Comparison of ENCODE assay signal across 9 cellular contexts in genomic region chr17:42460371-42460770, GRCh38. TPM values are rescaled to one million over a fixed set of nuclear protein-coding genes. Genes with fewer than 3 reads are reported as not detected.
A peak's percentile ranks its signal among the peaks of the same experiment; 100 is the strongest.
DNase-seq lines count a peak whose midpoint lies in the region; ATAC-seq and TF ChIP-seq lines count a peak whose summit lies in the region.
"Had no signal": no experiment of that assay in that cellular context is flagged by ENCODE, and none has a peak within 500 bp of the region (broad histone marks: within the 10 kb centered on the region; RNA-seq: fewer than 3 reads in every experiment).

No MANE protein-coding gene starts in this region.

- peaks cover 10% of the 10 kb centered on the region for H3K79me2 ChIP-seq in fibroblast of lung (ENCODE audit: control insufficient read depth, insufficient read depth, low read length)

- in situ Hi-C loops in gastrocnemius medialis (cut with MboI; ENCODE audit: low sequenced_read_pairs in 4 of 4), result no loop called here

- no peak overlapping the region for H2AFZ ChIP-seq in fibroblast of lung (ENCODE audit: low read length)

- H3K9ac ChIP-seq in ES-I3 (ENCODE audit: low read depth, low read length), result 0 out of 2 replicates have a peak overlapping the region, but pooled peaks have one; percentile 6
- no peak overlapping the region for H3K9ac ChIP-seq in fibroblast of lung (ENCODE audit: insufficient read depth, low read length)

- peak; percentile 30 for DNase-seq in RKO (ENCODE audit: low spot score)
- DNase-seq in fibroblast of lung (ENCODE audit: low read depth in 2 of 2), result no peak
- no peak for DNase-seq in gastrocnemius medialis
- DNase-seq in erythroblast (lab: John Stamatoyannopoulos, UW), result no peak
- DNase-seq in NCI-H1930 (lab: John Stamatoyannopoulos, UW), result no peak
- no peak for DNase-seq in posterior cingulate gyrus
- DNase-seq: NCI-H1092 had no signal

- H3K9me3 ChIP-seq in ES-I3 (ENCODE audit: control insufficient read depth, insufficient read depth, low read length) (no peaks in the 10 kb centered on the region), fibroblast of lung (ENCODE audit: control insufficient read depth, insufficient read depth, low read depth, low read length) (no peaks in the 10 kb centered on the region), gastrocnemius medialis (no peaks in the 10 kb centered on the region)

- TF ChIP-seq POLR2A in gastrocnemius medialis (IDR thresholded peaks at IDR 0.05) (peak in 1 of 2 donors; percentile 47), erythroblast (IDR thresholded peaks at IDR 0.05; ENCODE audit: low read length) (no peak)

- H3K27ac ChIP-seq in fibroblast of lung (ENCODE audit: insufficient read depth, low read length), result no peak overlapping the region
- H3K27ac ChIP-seq in gastrocnemius medialis, result peak overlapping the region; percentile 97 to 98 (median 98)

- TF ChIP-seq CTCF in fibroblast of lung (conservative IDR thresholded peaks at IDR 0.05 in 1 of 2, IDR thresholded peaks at IDR 0.05 in 1 of 2; ENCODE audit: low read depth in 1 of 2, low read length in 2 of 2), result no peak
- TF ChIP-seq CTCF in gastrocnemius medialis (IDR thresholded peaks at IDR 0.05 in 4 of 5, conservative IDR thresholded peaks at IDR 0.05 in 1 of 5), result no peak

- no peaks in the 10 kb centered on the region for H4K20me1 ChIP-seq in fibroblast of lung (ENCODE audit: control insufficient read depth, extremely low read depth, insufficient read depth, low read length)

- H3K4me2 ChIP-seq in fibroblast of lung (ENCODE audit: extremely low read depth, insufficient read depth, low read length), result peak overlapping the region; percentile 49

- intact Hi-C loops in gastrocnemius medialis (cut with DNase I; ENCODE audit: low total_unique reads), result loop anchor here (1.0 kb wide), 1 partner anchor 37 kb away; the partner anchor contains the start of gene CAVIN1
- intact Hi-C loops in posterior cingulate gyrus (cut with DNase I), result loop anchor here (1.0 to 10.0 kb wide), 2 partner anchors 33 to 54 kb away; no protein-coding TSS in a partner anchor

- H3K36me3 ChIP-seq in ES-I3 (ENCODE audit: insufficient read depth, low read length) (0 out of 2 replicates have a peak, but pooled peaks cover 3% of the 10 kb centered on the region), fibroblast of lung (ENCODE audit: control insufficient read depth, insufficient read depth, low read length) (no peaks in the 10 kb centered on the region), gastrocnemius medialis (peaks cover 0 to 35% of the 10 kb centered on the region in 2 donors)

- H3K4me1 ChIP-seq in ES-I3 (ENCODE audit: insufficient read depth, low read length) (peaks cover 14% of the 10 kb centered on the region; the same call in 1 of the 2 replicates), fibroblast of lung (ENCODE audit: control insufficient read depth, extremely low read depth, insufficient read depth, low read length) (peaks cover 2% of the 10 kb centered on the region), gastrocnemius medialis (peaks cover 36 to 38% of the 10 kb centered on the region in 2 donors)

- H3K27me3 ChIP-seq in fibroblast of lung (ENCODE audit: control insufficient read depth, insufficient read depth, low read length) (no peaks in the 10 kb centered on the region), gastrocnemius medialis (no peaks in the 10 kb centered on the region)

- ATAC-seq in gastrocnemius medialis, result peak; percentile 20 to 73
- no peak for ATAC-seq in GM18907 (IDR thresholded peaks at IDR 0.05; ENCODE audit: unreplicated experiment)

- H3K4me3 ChIP-seq in fibroblast of lung (replicated peaks in 1 of 4; ENCODE audit: control extremely low read depth in 1 of 4, insufficient read depth in 1 of 4, low read depth in 3 of 4, low read length in 4 of 4), result peak overlapping the region; percentile 80 to 99 (median 80)
- peak overlapping the region; percentile 78 to 95 (median 92) for H3K4me3 ChIP-seq in gastrocnemius medialis

RNA-seq across cellular contexts. Expression of gene ATP6V0A1, which starts 1.7 kb away (rescaled TPM):
- total RNA-seq in fibroblast of lung (35.7 and 65.7 TPM in 2 replicates), gastrocnemius medialis (100 to 1,000 TPM in 2 of 4 donors, 10 to 100 TPM in 2; 65.3 to 138 (median 95.3) TPM)
- polyA plus RNA-seq in fibroblast of lung, result 26.7 and 42.7 TPM in 2 replicates
- 23.8 and 28.2 TPM in 2 replicates for polyA plus RNA-seq in fibroblast of lung (2012)
- 273 and 274 TPM in 2 replicates for polyA minus RNA-seq in fibroblast of lung (ENCODE audit: low replicate concordance)

RNA-seq across cellular contexts. Expression of gene CAVIN1, which starts 37.3 kb away (rescaled TPM):
- total RNA-seq in fibroblast of lung (331 and 372 TPM in 2 replicates), gastrocnemius medialis (100 to 1,000 TPM in 3 of 4 donors, 10 to 100 TPM in 1; 64.9 to 137 (median 125) TPM)
- polyA plus RNA-seq in fibroblast of lung, result 432 and 490 TPM in 2 replicates
- polyA plus RNA-seq in fibroblast of lung (2012), result 709 and 835 TPM in 2 replicates
- 388 and 507 TPM in 2 replicates for polyA minus RNA-seq in fibroblast of lung (ENCODE audit: low replicate concordance)
